Comparison of ENCODE assay signal across 1 cellular context in genomic region chr2:73907840-73908452, GRCh38.
TF ChIP-seq lines count a peak whose summit lies in the region.

No MANE protein-coding gene starts in this region.

TF ChIP-seq in HepG2, 621 proteins besides CTCF, POLR2A, EP300 and RAD21 (continued from another document):
- TF ChIP-seq HNF1A (IDR thresholded peaks at IDR 0.05; ENCODE audit: low read depth) (no peak), HNF1A (CRISPR knock-in tag; IDR thresholded peaks at IDR 0.05; ENCODE audit: borderline replicate concordance) (no peak), ZNF484 (CRISPR knock-in tag; IDR thresholded peaks at IDR 0.05; ENCODE audit: borderline replicate concordance, low read depth) (no peak), ISX (CRISPR knock-in tag; conservative IDR thresholded peaks at IDR 0.05) (no peak), GABPB1 (CRISPR knock-in tag; IDR thresholded peaks at IDR 0.05) (no peak), HMG20A (CRISPR knock-in tag; IDR thresholded peaks at IDR 0.05; ENCODE audit: borderline replicate concordance) (no peak), TFAP4 (IDR thresholded peaks at IDR 0.05; ENCODE audit: borderline replicate concordance, low read depth) (0 out of 2 replicates have a peak, but pooled peaks have one; percentile 37), NR2F6 (IDR thresholded peaks at IDR 0.05) (0 out of 2 replicates have a peak, but pooled peaks have one; percentile 23), NR2F6 (CRISPR knock-in tag; IDR thresholded peaks at IDR 0.05) (peak; percentile 36; the same call in 1 of the 2 replicates), ZUFSP (CRISPR knock-in tag; IDR thresholded peaks at IDR 0.05; ENCODE audit: borderline replicate concordance) (no peak), TGIF2 (CRISPR knock-in tag; IDR thresholded peaks at IDR 0.05) (peak; percentile 44; the same call in 1 of the 2 replicates), GATAD1 (CRISPR knock-in tag; IDR thresholded peaks at IDR 0.05) (no peak), STAG1 (CRISPR knock-in tag; IDR thresholded peaks at IDR 0.05) (peak; percentile 59), ZNF567 (CRISPR knock-in tag; IDR thresholded peaks at IDR 0.05; ENCODE audit: borderline replicate concordance) (no peak), TFE3 (CRISPR knock-in tag; IDR thresholded peaks at IDR 0.05) (0 out of 2 replicates have a peak, but pooled peaks have one; percentile 44)
